Comparison of ENCODE assay signal across 8 cellular contexts in genomic region chr3:58640700-58641372, GRCh38. TPM values are rescaled to one million over a fixed set of nuclear protein-coding genes. Genes with fewer than 3 reads are reported as not detected.
DNase-seq lines count a peak whose midpoint lies in the region; ATAC-seq and TF ChIP-seq lines count a peak whose summit lies in the region.

No MANE protein-coding gene starts in this region.

- H3K18ac ChIP-seq in neuronal stem cell (ENCODE audit: low read length), result no peak overlapping the region

- no peaks in the 10 kb centered on the region for H3K27me3 ChIP-seq in CD8-positive, alpha-beta T cell (ENCODE audit: insufficient read depth, low read length)
- H3K27me3 ChIP-seq in PC-3 (ENCODE audit: low read length) (no peaks in the 10 kb centered on the region), neuronal stem cell (ENCODE audit: control insufficient read depth in 3 of 3, insufficient read depth in 3 of 3, low read depth in 1 of 3, low read length in 3 of 3) (no peaks in the 10 kb centered on the region)

- CTCF ChIA-PET in CD8-positive, alpha-beta T cell (lab: Charles Lee), result interaction anchor here (1.0 to 4.4 kb wide), 2 partner anchors 10 to 25 kb away, joined by 3 to 22 read pairs; no protein-coding TSS in a partner anchor
- CTCF ChIA-PET in PC-3 (lab: Charles Lee), result interaction anchor here (0.8 kb wide), 3 partner anchors 11 to 1169 kb away, joined by 4 to 5 read pairs (median 5); no protein-coding TSS in a partner anchor

- H3F3A ChIP-seq in PC-3 (ENCODE audit: low read length, unreplicated experiment), result no peaks in the 10 kb centered on the region

- H2BK120ac ChIP-seq in neuronal stem cell (ENCODE audit: low read depth, low read length), result no peak overlapping the region

- peak overlapping the region; percentile 68 for H2AFZ ChIP-seq in PC-3 (ENCODE audit: low read length)
- H2AFZ ChIP-seq in neuronal stem cell (ENCODE audit: low read length), result peak overlapping the region; percentile 61

- no peak overlapping the region for H4K91ac ChIP-seq in neuronal stem cell (ENCODE audit: low read depth, low read length, poor library complexity)

- peak; percentile 54 for TF ChIP-seq CTCF in CD8-positive, alpha-beta T cell (IDR thresholded peaks at IDR 0.05)
- peak; percentile 96 for TF ChIP-seq CTCF in PC-3 (conservative IDR thresholded peaks at IDR 0.05; ENCODE audit: low read depth, low read length)
- TF ChIP-seq CTCF in fibroblast of villous mesenchyme (IDR thresholded peaks at IDR 0.05; ENCODE audit: insufficient read depth, low read depth, low read length), result peak; percentile 95
- TF ChIP-seq CTCF in type B pancreatic cell (conservative IDR thresholded peaks at IDR 0.05), result peak; percentile 92

- H3K36me3 ChIP-seq in CD8-positive, alpha-beta T cell (ENCODE audit: insufficient read depth, low read length), result no peaks in the 10 kb centered on the region
- H3K36me3 ChIP-seq in PC-3 (ENCODE audit: low read depth, low read length) (no peaks in the 10 kb centered on the region), neuronal stem cell (replicated peaks in 1 of 2; ENCODE audit: control insufficient read depth in 2 of 2, insufficient read depth in 2 of 2, low read length in 2 of 2) (no peaks in the 10 kb centered on the region)

- no peaks in the 10 kb centered on the region for H3K79me1 ChIP-seq in neuronal stem cell (ENCODE audit: low read depth, low read length)

- H3K9me3 Mint-ChIP-seq in CD8-positive, alpha-beta T cell, result no peaks in the 10 kb centered on the region
- H3K9me3 Mint-ChIP-seq in type B pancreatic cell, result no peaks in the 10 kb centered on the region

- no peak overlapping the region for H2BK12ac ChIP-seq in neuronal stem cell (ENCODE audit: low read length)

- H2BK5ac ChIP-seq in neuronal stem cell (ENCODE audit: low read length), result no peak overlapping the region

- no peak overlapping the region for H3K27ac Mint-ChIP-seq in CD8-positive, alpha-beta T cell
- no peak overlapping the region for H3K27ac Mint-ChIP-seq in type B pancreatic cell

- H3K9ac ChIP-seq in PC-3 (ENCODE audit: low read length) (no peak overlapping the region), neuronal stem cell (ENCODE audit: low read depth, low read length, poor library complexity) (no peak overlapping the region)

- H4K8ac ChIP-seq in neuronal stem cell (ENCODE audit: low read depth, low read length), result no peak overlapping the region

- no peaks in the 10 kb centered on the region for H3K79me2 ChIP-seq in PC-3 (ENCODE audit: low read length)

- H2AK5ac ChIP-seq in neuronal stem cell (ENCODE audit: low read depth, low read length), result no peak overlapping the region

- no peaks in the 10 kb centered on the region for H3K9me3 ChIP-seq in CD8-positive, alpha-beta T cell (ENCODE audit: low read length)
- H3K9me3 ChIP-seq in PC-3 (ENCODE audit: low read length) (no peaks in the 10 kb centered on the region), neuronal stem cell (replicated peaks in 1 of 2; ENCODE audit: control insufficient read depth in 2 of 2, insufficient read depth in 1 of 2, low read depth in 1 of 2, low read length in 2 of 2) (peaks cover 2 to 3% of the 10 kb centered on the region in 2 donors)

- H3K4me3 Mint-ChIP-seq in CD8-positive, alpha-beta T cell, result no peak overlapping the region
- H3K4me3 Mint-ChIP-seq in type B pancreatic cell, result peak overlapping the region; percentile 59

- H4K20me1 ChIP-seq in PC-3 (ENCODE audit: low read length), result no peaks in the 10 kb centered on the region

- no TSS peak for BruUV-seq in PC-3 (replicated peaks; lab: Mats Ljungman, UMichigan)

- peak overlapping the region; percentile 64 for H3K4me2 ChIP-seq in PC-3 (ENCODE audit: low read length)
- no peak overlapping the region for H3K4me2 ChIP-seq in neuronal stem cell (ENCODE audit: insufficient read depth, low read length, poor library complexity, severe bottlenecking)

- no peak overlapping the region for H3K14ac ChIP-seq in neuronal stem cell (ENCODE audit: low read length)

- POLR2A ChIA-PET in CD8-positive, alpha-beta T cell (lab: Charles Lee), result no interaction called here
- POLR2A ChIA-PET in PC-3 (lab: Charles Lee; ENCODE audit: unreplicated experiment), result no interaction called here

- H3K4me1 Mint-ChIP-seq in CD8-positive, alpha-beta T cell (ENCODE audit: low read depth), result no peaks in the 10 kb centered on the region
- H3K4me1 Mint-ChIP-seq in type B pancreatic cell (ENCODE audit: unreplicated experiment), result no peaks in the 10 kb centered on the region

- H3K27me3 Mint-ChIP-seq in CD8-positive, alpha-beta T cell (ENCODE audit: low read depth), result peaks cover 1% of the 10 kb centered on the region
- H3K27me3 Mint-ChIP-seq in type B pancreatic cell, result peaks cover 9% of the 10 kb centered on the region

- WGBS in neuronal stem cell (ENCODE audit: extremely low coverage in 2 of 2, insufficient read length in 2 of 2, insufficient replicate concordance in 1 of 2), 2 donors, result no CpG with 5 or more reads among the region's 25 CpGs

- H3K36me3 Mint-ChIP-seq in CD8-positive, alpha-beta T cell, result no peaks in the 10 kb centered on the region
- H3K36me3 Mint-ChIP-seq in type B pancreatic cell, result no peaks in the 10 kb centered on the region

- no peak overlapping the region for H3K27ac ChIP-seq in CD8-positive, alpha-beta T cell (ENCODE audit: low read depth, low read length)
- H3K27ac ChIP-seq in PC-3 (ENCODE audit: low read length), result no peak overlapping the region
- no peak overlapping the region for H3K27ac ChIP-seq in neuronal stem cell (replicated peaks; ENCODE audit: low read length)

- no peak overlapping the region for H2BK15ac ChIP-seq in neuronal stem cell (ENCODE audit: low read length)

- no peaks in the 10 kb centered on the region for H3K9me2 ChIP-seq in PC-3 (replicated peaks; ENCODE audit: low read length)

- DNase-seq in CD8-positive, alpha-beta T cell, result peak; percentile 10 to 61 (median 29)
- DNase-seq in PC-3, result peak; percentile 92
- peak; percentile 75 to 76 for DNase-seq in activated T-cell treated with anti-CD3 and anti-CD28 coated beads, Interleukin-2, amount 50 U/mL, for 48 hours
- peak; percentile 64 for DNase-seq in fibroblast of villous mesenchyme (ENCODE audit: low read depth)
- peak; percentile 58 for DNase-seq in neuronal stem cell (ENCODE audit: low spot score)
- peak; percentile 85 for DNase-seq in type B pancreatic cell (ENCODE audit: extremely low spot score, unreplicated experiment)

- H3K4me3 ChIP-seq in CD8-positive, alpha-beta T cell (ENCODE audit: low read depth, low read length), result no peak overlapping the region
- H3K4me3 ChIP-seq in PC-3 (ENCODE audit: low read length), result no peak overlapping the region
- no peak overlapping the region for H3K4me3 ChIP-seq in fibroblast of villous mesenchyme (ENCODE audit: low read depth, low read length)
- H3K4me3 ChIP-seq in neuronal stem cell (ENCODE audit: low read length in 2 of 2), result no peak overlapping the region

- intact Hi-C loops in CD8-positive, alpha-beta T cell (cut with DNase I, micrococcal nuclease), result loop anchor here in 1 of 2 experiments (5.0 kb wide), 1 partner anchor 411 kb away; the partner anchor contains the start of gene CFAP20DC
- intact Hi-C loops in PC-3 (cut with micrococcal nuclease), result loop anchor here (1.0 to 2.0 kb wide), 5 partner anchors 18 to 572 kb away; no protein-coding TSS in a partner anchor

- H3K23ac ChIP-seq in neuronal stem cell (ENCODE audit: low read depth, low read length, poor library complexity), result no peak overlapping the region

- H3K4ac ChIP-seq in neuronal stem cell (ENCODE audit: low read length), result no peak overlapping the region

- peaks cover 5% of the 10 kb centered on the region for H3K4me1 ChIP-seq in CD8-positive, alpha-beta T cell (ENCODE audit: insufficient read depth, low read length)
- peaks cover 22% of the 10 kb centered on the region for H3K4me1 ChIP-seq in PC-3 (ENCODE audit: insufficient read depth, low read length)
- peaks cover 3 to 6% of the 10 kb centered on the region in 2 donors for H3K4me1 ChIP-seq in neuronal stem cell (ENCODE audit: control insufficient read depth in 2 of 2, insufficient read depth in 1 of 2, low read depth in 1 of 2, low read length in 2 of 2)

- ATAC-seq in CD8-positive, alpha-beta T cell, result no peak
- ATAC-seq in GM19372 (IDR thresholded peaks at IDR 0.05; ENCODE audit: low read depth, unreplicated experiment) (peak; percentile 88), HG03558 (IDR thresholded peaks at IDR 0.05; ENCODE audit: extremely low read depth, unreplicated experiment) (peak; percentile 62), PC-3 (peak; percentile 94)

RNA-seq across cellular contexts. Expression of gene FAM3D, which starts 25.7 kb away (rescaled TPM):
- total RNA-seq in CD8-positive, alpha-beta T cell, result not detected
- total RNA-seq in PC-3 (2014; rRNA removed) (0.40 TPM in 1 of 2 replicates, not detected in the other), fibroblast of villous mesenchyme (not detected in 2 replicates), type B pancreatic cell (ENCODE audit: low replicate concordance) (7.4 and 7.6 TPM in 2 replicates)
- 0.08 TPM for polyA plus RNA-seq in neuronal stem cell (2013, experiment 1 of 2)
- polyA plus RNA-seq in neuronal stem cell (2013, experiment 2 of 2), result 0.08 TPM

Comparison
In these comparisons a context has a peak if more than half of its experiments do, and no peak if none do; other contexts are left out.
1. DNase-seq: peak in every context shown above with its lines; median percentile 92 in PC-3; 85 in type B pancreatic cell; 76 in activated T-cell treated with anti-CD3 and anti-CD28 coated beads, Interleukin-2, amount 50 U/mL, for 48 hours; 64 in fibroblast of villous mesenchyme; 58 in neuronal stem cell; 29 in CD8-positive, alpha-beta T cell.